10 cellular contexts compared by ENCODE assay signal in genomic region chr2:113503094-113504042, GRCh38. TPM values are rescaled to one million over a fixed set of nuclear protein-coding genes. Genes with fewer than 3 reads are reported as not detected.
DNase-seq lines count a peak whose midpoint lies in the region; TF ChIP-seq lines count a peak whose summit lies in the region.
"Not testable (repeated sequence)": the region's sequence is repeated elsewhere in the genome, so short reads cannot be mapped to it uniquely, and the experiment has no call there.
"Had no signal": no experiment of that assay in that cellular context is flagged by ENCODE, and none has a peak within 500 bp of the region (broad histone marks: within the 10 kb centered on the region; RNA-seq: fewer than 3 reads in every experiment).

No MANE protein-coding gene starts in this region.

- H2AFZ ChIP-seq in H9 (ENCODE audit: low read length); osteoblast (ENCODE audit: low read length): not testable (repeated sequence)

- H4K20me1 ChIP-seq in H9 (ENCODE audit: control insufficient read depth, insufficient read depth, insufficient read length); osteoblast (ENCODE audit: insufficient read depth, low read length): not testable (repeated sequence)

- H3T11ph ChIP-seq in H9 (ENCODE audit: low read length), result not testable (repeated sequence)

- H3K56ac ChIP-seq in H9 (ENCODE audit: insufficient read length, low read depth, low read length), result not testable (repeated sequence)

- not testable (repeated sequence) for H4K8ac ChIP-seq in H9 (replicated peaks; ENCODE audit: insufficient read length, low read depth, low read length)

- H3K27me3 Mint-ChIP-seq in H9 (ENCODE audit: low read depth), result peaks cover 83% of the 10 kb centered on the region

- TF ChIP-seq CTCF in GM10266 (IDR thresholded peaks at IDR 0.05; ENCODE audit: control insufficient read depth, insufficient read depth, low read depth, missing control alignments); H9 (conservative IDR thresholded peaks at IDR 0.05); osteoblast (IDR thresholded peaks at IDR 0.05; ENCODE audit: extremely low read depth, low read depth, low read length); tibial nerve (IDR thresholded peaks at IDR 0.05): not testable (repeated sequence)

- H3K27me3 ChIP-seq in H9 (ENCODE audit: insufficient read depth, low read length) (peaks cover 25% of the 10 kb centered on the region; the same call in 1 of the 2 replicates), osteoblast (ENCODE audit: insufficient read depth, low read length) (peaks cover 19% of the 10 kb centered on the region), tibial nerve (peaks cover 0 to 81% of the 10 kb centered on the region in 2 donors)

- not testable (repeated sequence) for H2BK12ac ChIP-seq in H9 (ENCODE audit: insufficient read length, low read depth, low read length)

- H3K4me3 Mint-ChIP-seq in H9, result peak overlapping the region; percentile 48 to 70; a peak in 4 of 5 replicates

- not testable (repeated sequence) for H3K4me1 ChIP-seq in H9 (ENCODE audit: insufficient read depth, low read length); osteoblast (ENCODE audit: insufficient read depth, low read length)
- peaks cover 0 to 40% (median 18%) of the 10 kb centered on the region in 4 donors for H3K4me1 ChIP-seq in tibial nerve

- H2BK5ac ChIP-seq in H9 (ENCODE audit: insufficient read length, low read length), result not testable (repeated sequence)

- H2BK20ac ChIP-seq in H9 (ENCODE audit: low read depth, low read length, poor library complexity, severe bottlenecking), result not testable (repeated sequence)

- not testable (repeated sequence) for H3K4me1 Mint-ChIP-seq in H9

- not testable (repeated sequence) for H3K79me2 ChIP-seq in H9 (ENCODE audit: insufficient read depth, low read length); osteoblast (ENCODE audit: insufficient read depth, low read length)

- not testable (repeated sequence) for TF ChIP-seq EP300 in tibial nerve (IDR thresholded peaks at IDR 0.05)

- not testable (repeated sequence) for H3K79me1 ChIP-seq in H9 (ENCODE audit: insufficient read depth, low read depth, low read length, poor library complexity, severe bottlenecking)

- not testable (repeated sequence) for H2AK5ac ChIP-seq in H9 (ENCODE audit: insufficient read length, low read length)

- in situ Hi-C loops in KBM-7 (cut with MboI; ENCODE audit: low pct_unique_long_range_greater_than_20kb, low sequenced_read_pairs), result not testable (repeated sequence)

- H2BK120ac ChIP-seq in H9 (ENCODE audit: low read depth, low read length, poor library complexity, severe bottlenecking), result not testable (repeated sequence)

- not testable (repeated sequence) for H2BK15ac ChIP-seq in H9 (ENCODE audit: low read depth, low read length)

- TF ChIP-seq POLR2A in tibial nerve (IDR thresholded peaks at IDR 0.05), result not testable (repeated sequence)

- not testable (repeated sequence) for H4K5ac ChIP-seq in H9 (ENCODE audit: insufficient read length, low read depth, low read length)

- H3K27ac ChIP-seq in H9 (ENCODE audit: insufficient read length, low read depth, low read length); osteoblast (ENCODE audit: low read depth, low read length); tibial nerve: not testable (repeated sequence)

- not testable (repeated sequence) for H3K9me3 Mint-ChIP-seq in H9

- not testable (repeated sequence) for H3K36me3 Mint-ChIP-seq in H9 (ENCODE audit: insufficient read depth in 1 of 3, low read depth in 3 of 3)

- not testable (repeated sequence) for H4K91ac ChIP-seq in H9 (ENCODE audit: insufficient read length, low read depth, low read length)

- H3K4ac ChIP-seq in H9 (ENCODE audit: low read depth, low read length), result not testable (repeated sequence)

- H3K36me3 ChIP-seq in osteoblast (ENCODE audit: insufficient read depth, low read length); tibial nerve: not testable (repeated sequence)

- H3K18ac ChIP-seq in H9 (ENCODE audit: insufficient read length, low read depth, low read length), result not testable (repeated sequence)

- H3K9me3 ChIP-seq in H9 (ENCODE audit: control insufficient read depth, low read depth, low read length); iPS-18c (ENCODE audit: control insufficient read depth, insufficient read depth, low read length); osteoblast (ENCODE audit: low read depth, low read length); tibial nerve: not testable (repeated sequence)

- H3K14ac ChIP-seq in H9 (ENCODE audit: insufficient read depth, low read length), result not testable (repeated sequence)

- H3K23ac ChIP-seq in H9 (ENCODE audit: insufficient read length, low read depth, low read length), result not testable (repeated sequence)

- H3K4me3 ChIP-seq in iPS-18c (ENCODE audit: insufficient read depth, low read depth, low read length), result peak overlapping the region; percentile 28; the same call in 1 of the 2 replicates
- H3K4me3 ChIP-seq in osteoblast (ENCODE audit: insufficient read depth, low read length), result not testable (repeated sequence)
- H3K4me3 ChIP-seq in tibial nerve, result peak overlapping the region in 3 of 4 donors; percentile 45 to 58 (median 54)

- peak; percentile 39 for DNase-seq in GM10266 (ENCODE audit: extremely low spot score)
- DNase-seq in H9, result peak; percentile 60
- DNase-seq in KBM-7, result peak; percentile 78
- peak; percentile 43 for DNase-seq in activated CD8-positive, alpha-beta memory T cell treated with anti-CD3 and anti-CD28 coated beads, Interleukin-2, amount 50 U/mL, for 4 hours
- DNase-seq in dermis blood vessel endothelial cell, result peak; percentile 22
- DNase-seq in osteoblast (ENCODE audit: insufficient read length, low spot score, missing footprints), result peak; percentile 71
- DNase-seq in tibial nerve (ENCODE audit: low spot score in 2 of 2), result not testable (repeated sequence)

- not testable (repeated sequence) for H3K27ac Mint-ChIP-seq in H9

- no CpG with 5 or more reads among the region's 116 CpGs for WGBS in H9 (ENCODE audit: extremely low coverage, insufficient read length, low lambda C conversion rate)
- 1% methylated on average over 65 to 68 of the region's 116 CpGs for WGBS in tibial nerve, 2 donors

- H3K4me2 ChIP-seq in H9 (ENCODE audit: insufficient read depth, insufficient read length, low read length) (peak overlapping the region; percentile 25), osteoblast (ENCODE audit: insufficient read depth, low read length) (peak overlapping the region; percentile 51)

- not testable (repeated sequence) for H3K23me2 ChIP-seq in H9 (ENCODE audit: insufficient read length, low read depth, low read length, poor library complexity, severe bottlenecking)

- H3K9ac ChIP-seq in H9 (ENCODE audit: extremely low read depth, insufficient read length, low read length), result not testable (repeated sequence)

RNA-seq across cellular contexts. Expression of gene FOXD4L1, which starts 4.9 kb away (rescaled TPM):
- total RNA-seq in H9 (2021) (0.09 TPM in 1 of 2 replicates, not detected in the other), dermis blood vessel endothelial cell (0.05 and 0.17 TPM in 2 replicates), osteoblast (under 0.01 and 0.29 TPM in 2 replicates), tibial nerve (1 to 10 TPM in 1 of 4 donors, not detected in 3; 1.3 TPM)
- total RNA-seq: dermis microvascular lymphatic vessel endothelial cell, uterus had no signal
